In the genomic region with DNA sequence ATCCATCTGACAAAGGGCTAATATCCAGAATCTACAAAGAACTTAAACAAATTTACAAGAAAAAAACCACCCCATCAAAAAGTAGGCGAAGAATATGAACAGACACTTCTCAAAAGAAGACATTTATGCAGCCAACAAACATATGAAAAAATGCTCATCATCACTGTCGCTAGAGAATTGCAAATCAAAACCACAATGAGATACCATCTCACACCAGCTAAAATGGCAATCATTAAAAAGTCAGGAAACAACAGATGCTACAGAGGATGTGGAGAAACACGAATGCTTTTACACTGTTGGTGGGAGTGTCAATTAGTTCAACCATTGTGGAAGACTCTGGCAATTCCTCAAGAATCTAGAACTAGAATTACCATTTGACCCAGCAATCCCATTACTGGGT, we compare ENCODE assay signal across 4 cellular contexts. TPM values are rescaled to one million over a fixed set of nuclear protein-coding genes. Genes with fewer than 3 reads are reported as not detected.
"Had no signal": no experiment of that assay in that cellular context is flagged by ENCODE, and none has a peak within 500 bp of the region (broad histone marks: within the 10 kb centered on the region; RNA-seq: fewer than 3 reads in every experiment).

No MANE protein-coding gene starts in this region.

RNA-seq across cellular contexts. Expression of a gene that starts 40.1 kb away (rescaled TPM):
- total RNA-seq: endothelial cell of umbilical vein, foreskin keratinocyte, osteoblast, vagina had no signal
- polyA plus RNA-seq: foreskin keratinocyte had no signal
